In the genomic region with DNA sequence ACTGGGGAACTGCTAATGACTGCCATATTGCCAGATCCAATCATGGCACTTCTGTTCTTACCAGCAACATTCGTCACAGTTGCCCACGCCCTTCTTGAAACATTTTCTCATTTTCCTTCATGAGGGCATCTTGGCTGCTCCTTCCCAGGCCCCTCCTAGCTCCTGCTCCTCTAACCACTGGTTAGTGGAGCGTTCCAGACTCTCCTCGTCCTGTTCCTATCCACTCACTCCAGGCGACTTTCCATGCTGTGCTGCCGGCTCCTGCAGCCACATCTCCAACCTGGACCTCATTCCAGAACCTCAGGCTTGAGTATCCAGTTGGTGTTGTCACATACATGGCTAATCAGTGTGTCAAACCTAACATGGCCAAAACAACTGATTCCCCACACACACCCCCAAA, we compare ENCODE assay signal across 2 cellular contexts.
TF ChIP-seq lines count a peak whose summit lies in the region.

No MANE protein-coding gene starts in this region.

TF ChIP-seq in A549, 52 proteins besides CTCF, POLR2A, EP300 and RAD21:
- no peak for TF ChIP-seq ESRRA (IDR thresholded peaks at IDR 0.05; ENCODE audit: borderline replicate concordance, low read length)
- TF ChIP-seq, protein P1, sequence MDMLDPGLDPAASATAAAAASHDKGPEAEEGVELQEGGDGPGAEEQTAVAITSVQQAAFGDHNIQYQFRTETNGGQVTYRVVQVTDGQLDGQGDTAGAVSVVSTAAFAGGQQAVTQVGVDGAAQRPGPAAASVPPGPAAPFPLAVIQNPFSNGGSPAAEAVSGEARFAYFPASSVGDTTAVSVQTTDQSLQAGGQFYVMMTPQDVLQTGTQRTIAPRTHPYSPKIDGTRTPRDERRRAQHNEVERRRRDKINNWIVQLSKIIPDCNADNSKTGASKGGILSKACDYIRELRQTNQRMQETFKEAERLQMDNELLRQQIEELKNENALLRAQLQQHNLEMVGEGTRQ (IDR thresholded peaks at IDR 0.05) = no peak
- TF ChIP-seq HDAC2 (IDR thresholded peaks at IDR 0.05) = no peak
- TF ChIP-seq FOSB (CRISPR knock-in tag; IDR thresholded peaks at IDR 0.05) = no peak
- TF ChIP-seq, protein P2, sequence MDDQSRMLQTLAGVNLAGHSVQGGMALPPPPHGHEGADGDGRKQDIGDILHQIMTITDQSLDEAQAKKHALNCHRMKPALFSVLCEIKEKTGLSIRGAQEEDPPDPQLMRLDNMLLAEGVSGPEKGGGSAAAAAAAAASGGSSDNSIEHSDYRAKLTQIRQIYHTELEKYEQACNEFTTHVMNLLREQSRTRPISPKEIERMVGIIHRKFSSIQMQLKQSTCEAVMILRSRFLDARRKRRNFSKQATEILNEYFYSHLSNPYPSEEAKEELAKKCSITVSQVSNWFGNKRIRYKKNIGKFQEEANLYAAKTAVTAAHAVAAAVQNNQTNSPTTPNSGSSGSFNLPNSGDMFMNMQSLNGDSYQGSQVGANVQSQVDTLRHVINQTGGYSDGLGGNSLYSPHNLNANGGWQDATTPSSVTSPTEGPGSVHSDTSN (IDR thresholded peaks at IDR 0.05) = no peak
- TF ChIP-seq NFE2L2 (conservative IDR thresholded peaks at IDR 0.05; ENCODE audit: low read length) = no peak
- TF ChIP-seq, protein P3, sequence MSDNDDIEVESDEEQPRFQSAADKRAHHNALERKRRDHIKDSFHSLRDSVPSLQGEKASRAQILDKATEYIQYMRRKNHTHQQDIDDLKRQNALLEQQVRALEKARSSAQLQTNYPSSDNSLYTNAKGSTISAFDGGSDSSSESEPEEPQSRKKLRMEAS (IDR thresholded peaks at IDR 0.05) = no peak
- no peak for TF ChIP-seq RARB (CRISPR knock-in tag; IDR thresholded peaks at IDR 0.05)

TF ChIP-seq in GM23338, 12 proteins besides CTCF, POLR2A, EP300 and RAD21:
- TF ChIP-seq, protein P4, sequence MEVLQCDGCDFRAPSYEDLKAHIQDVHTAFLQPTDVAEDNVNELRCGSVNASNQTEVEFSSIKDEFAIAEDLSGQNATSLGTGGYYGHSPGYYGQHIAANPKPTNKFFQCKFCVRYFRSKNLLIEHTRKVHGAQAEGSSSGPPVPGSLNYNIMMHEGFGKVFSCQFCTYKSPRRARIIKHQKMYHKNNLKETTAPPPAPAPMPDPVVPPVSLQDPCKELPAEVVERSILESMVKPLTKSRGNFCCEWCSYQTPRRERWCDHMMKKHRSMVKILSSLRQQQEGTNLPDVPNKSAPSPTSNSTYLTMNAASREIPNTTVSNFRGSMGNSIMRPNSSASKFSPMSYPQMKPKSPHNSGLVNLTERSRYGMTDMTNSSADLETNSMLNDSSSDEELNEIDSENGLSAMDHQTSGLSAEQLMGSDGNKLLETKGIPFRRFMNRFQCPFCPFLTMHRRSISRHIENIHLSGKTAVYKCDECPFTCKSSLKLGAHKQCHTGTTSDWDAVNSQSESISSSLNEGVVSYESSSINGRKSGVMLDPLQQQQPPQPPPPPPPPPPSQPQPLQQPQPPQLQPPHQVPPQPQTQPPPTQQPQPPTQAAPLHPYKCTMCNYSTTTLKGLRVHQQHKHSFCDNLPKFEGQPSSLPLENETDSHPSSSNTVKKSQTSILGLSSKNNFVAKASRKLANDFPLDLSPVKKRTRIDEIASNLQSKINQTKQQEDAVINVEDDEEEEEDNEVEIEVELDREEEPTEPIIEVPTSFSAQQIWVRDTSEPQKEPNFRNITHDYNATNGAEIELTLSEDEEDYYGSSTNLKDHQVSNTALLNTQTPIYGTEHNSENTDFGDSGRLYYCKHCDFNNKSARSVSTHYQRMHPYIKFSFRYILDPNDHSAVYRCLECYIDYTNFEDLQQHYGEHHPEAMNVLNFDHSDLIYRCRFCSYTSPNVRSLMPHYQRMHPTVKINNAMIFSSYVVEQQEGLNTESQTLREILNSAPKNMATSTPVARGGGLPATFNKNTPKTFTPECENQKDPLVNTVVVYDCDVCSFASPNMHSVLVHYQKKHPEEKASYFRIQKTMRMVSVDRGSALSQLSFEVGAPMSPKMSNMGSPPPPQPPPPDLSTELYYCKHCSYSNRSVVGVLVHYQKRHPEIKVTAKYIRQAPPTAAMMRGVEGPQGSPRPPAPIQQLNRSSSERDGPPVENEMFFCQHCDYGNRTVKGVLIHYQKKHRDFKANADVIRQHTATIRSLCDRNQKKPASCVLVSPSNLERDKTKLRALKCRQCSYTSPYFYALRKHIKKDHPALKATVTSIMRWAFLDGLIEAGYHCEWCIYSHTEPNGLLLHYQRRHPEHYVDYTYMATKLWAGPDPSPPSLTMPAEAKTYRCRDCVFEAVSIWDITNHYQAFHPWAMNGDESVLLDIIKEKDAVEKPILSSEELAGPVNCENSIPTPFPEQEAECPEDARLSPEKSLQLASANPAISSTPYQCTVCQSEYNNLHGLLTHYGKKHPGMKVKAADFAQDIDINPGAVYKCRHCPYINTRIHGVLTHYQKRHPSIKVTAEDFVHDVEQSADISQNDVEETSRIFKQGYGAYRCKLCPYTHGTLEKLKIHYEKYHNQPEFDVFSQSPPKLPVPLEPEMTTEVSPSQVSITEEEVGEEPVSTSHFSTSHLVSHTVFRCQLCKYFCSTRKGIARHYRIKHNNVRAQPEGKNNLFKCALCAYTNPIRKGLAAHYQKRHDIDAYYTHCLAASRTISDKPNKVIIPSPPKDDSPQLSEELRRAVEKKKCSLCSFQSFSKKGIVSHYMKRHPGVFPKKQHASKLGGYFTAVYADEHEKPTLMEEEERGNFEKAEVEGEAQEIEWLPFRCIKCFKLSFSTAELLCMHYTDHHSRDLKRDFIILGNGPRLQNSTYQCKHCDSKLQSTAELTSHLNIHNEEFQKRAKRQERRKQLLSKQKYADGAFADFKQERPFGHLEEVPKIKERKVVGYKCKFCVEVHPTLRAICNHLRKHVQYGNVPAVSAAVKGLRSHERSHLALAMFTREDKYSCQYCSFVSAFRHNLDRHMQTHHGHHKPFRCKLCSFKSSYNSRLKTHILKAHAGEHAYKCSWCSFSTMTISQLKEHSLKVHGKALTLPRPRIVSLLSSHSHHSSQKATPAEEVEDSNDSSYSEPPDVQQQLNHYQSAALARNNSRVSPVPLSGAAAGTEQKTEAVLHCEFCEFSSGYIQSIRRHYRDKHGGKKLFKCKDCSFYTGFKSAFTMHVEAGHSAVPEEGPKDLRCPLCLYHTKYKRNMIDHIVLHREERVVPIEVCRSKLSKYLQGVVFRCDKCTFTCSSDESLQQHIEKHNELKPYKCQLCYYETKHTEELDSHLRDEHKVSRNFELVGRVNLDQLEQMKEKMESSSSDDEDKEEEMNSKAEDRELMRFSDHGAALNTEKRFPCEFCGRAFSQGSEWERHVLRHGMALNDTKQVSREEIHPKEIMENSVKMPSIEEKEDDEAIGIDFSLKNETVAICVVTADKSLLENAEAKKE (CRISPR knock-in tag; IDR thresholded peaks at IDR 0.05) = no peak
- TF ChIP-seq ZNF114 (CRISPR knock-in tag; IDR thresholded peaks at IDR 0.05) = no peak
- TF ChIP-seq, protein P5, sequence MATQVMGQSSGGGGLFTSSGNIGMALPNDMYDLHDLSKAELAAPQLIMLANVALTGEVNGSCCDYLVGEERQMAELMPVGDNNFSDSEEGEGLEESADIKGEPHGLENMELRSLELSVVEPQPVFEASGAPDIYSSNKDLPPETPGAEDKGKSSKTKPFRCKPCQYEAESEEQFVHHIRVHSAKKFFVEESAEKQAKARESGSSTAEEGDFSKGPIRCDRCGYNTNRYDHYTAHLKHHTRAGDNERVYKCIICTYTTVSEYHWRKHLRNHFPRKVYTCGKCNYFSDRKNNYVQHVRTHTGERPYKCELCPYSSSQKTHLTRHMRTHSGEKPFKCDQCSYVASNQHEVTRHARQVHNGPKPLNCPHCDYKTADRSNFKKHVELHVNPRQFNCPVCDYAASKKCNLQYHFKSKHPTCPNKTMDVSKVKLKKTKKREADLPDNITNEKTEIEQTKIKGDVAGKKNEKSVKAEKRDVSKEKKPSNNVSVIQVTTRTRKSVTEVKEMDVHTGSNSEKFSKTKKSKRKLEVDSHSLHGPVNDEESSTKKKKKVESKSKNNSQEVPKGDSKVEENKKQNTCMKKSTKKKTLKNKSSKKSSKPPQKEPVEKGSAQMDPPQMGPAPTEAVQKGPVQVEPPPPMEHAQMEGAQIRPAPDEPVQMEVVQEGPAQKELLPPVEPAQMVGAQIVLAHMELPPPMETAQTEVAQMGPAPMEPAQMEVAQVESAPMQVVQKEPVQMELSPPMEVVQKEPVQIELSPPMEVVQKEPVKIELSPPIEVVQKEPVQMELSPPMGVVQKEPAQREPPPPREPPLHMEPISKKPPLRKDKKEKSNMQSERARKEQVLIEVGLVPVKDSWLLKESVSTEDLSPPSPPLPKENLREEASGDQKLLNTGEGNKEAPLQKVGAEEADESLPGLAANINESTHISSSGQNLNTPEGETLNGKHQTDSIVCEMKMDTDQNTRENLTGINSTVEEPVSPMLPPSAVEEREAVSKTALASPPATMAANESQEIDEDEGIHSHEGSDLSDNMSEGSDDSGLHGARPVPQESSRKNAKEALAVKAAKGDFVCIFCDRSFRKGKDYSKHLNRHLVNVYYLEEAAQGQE (IDR thresholded peaks at IDR 0.05; ENCODE audit: unreplicated experiment) = no peak
- TF ChIP-seq EZH2 (IDR thresholded peaks at IDR 0.05; ENCODE audit: low read depth, unreplicated experiment) = no peak
- no peak for TF ChIP-seq CREB1 (CRISPR knock-in tag; IDR thresholded peaks at IDR 0.05; ENCODE audit: low read depth)
- TF ChIP-seq, protein P6, sequence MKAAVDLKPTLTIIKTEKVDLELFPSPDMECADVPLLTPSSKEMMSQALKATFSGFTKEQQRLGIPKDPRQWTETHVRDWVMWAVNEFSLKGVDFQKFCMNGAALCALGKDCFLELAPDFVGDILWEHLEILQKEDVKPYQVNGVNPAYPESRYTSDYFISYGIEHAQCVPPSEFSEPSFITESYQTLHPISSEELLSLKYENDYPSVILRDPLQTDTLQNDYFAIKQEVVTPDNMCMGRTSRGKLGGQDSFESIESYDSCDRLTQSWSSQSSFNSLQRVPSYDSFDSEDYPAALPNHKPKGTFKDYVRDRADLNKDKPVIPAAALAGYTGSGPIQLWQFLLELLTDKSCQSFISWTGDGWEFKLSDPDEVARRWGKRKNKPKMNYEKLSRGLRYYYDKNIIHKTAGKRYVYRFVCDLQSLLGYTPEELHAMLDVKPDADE (IDR thresholded peaks at IDR 0.05) = no peak
- no peak for TF ChIP-seq NANOG (IDR thresholded peaks at IDR 0.05; ENCODE audit: borderline replicate concordance)
- TF ChIP-seq EZH2phosphoT487 (IDR thresholded peaks at IDR 0.05; ENCODE audit: unreplicated experiment) = no peak
- TF ChIP-seq POLR2AphosphoS5 (IDR thresholded peaks at IDR 0.05; ENCODE audit: low read depth) = no peak
- no peak for TF ChIP-seq ZNF331 (CRISPR knock-in tag; IDR thresholded peaks at IDR 0.05; ENCODE audit: low read depth)
- TF ChIP-seq JUNB (IDR thresholded peaks at IDR 0.05; ENCODE audit: unreplicated experiment) = no peak
- TF ChIP-seq STAT1 (IDR thresholded peaks at IDR 0.05; ENCODE audit: unreplicated experiment) = no peak
